8 cellular contexts compared by ENCODE assay signal in the genomic region with DNA sequence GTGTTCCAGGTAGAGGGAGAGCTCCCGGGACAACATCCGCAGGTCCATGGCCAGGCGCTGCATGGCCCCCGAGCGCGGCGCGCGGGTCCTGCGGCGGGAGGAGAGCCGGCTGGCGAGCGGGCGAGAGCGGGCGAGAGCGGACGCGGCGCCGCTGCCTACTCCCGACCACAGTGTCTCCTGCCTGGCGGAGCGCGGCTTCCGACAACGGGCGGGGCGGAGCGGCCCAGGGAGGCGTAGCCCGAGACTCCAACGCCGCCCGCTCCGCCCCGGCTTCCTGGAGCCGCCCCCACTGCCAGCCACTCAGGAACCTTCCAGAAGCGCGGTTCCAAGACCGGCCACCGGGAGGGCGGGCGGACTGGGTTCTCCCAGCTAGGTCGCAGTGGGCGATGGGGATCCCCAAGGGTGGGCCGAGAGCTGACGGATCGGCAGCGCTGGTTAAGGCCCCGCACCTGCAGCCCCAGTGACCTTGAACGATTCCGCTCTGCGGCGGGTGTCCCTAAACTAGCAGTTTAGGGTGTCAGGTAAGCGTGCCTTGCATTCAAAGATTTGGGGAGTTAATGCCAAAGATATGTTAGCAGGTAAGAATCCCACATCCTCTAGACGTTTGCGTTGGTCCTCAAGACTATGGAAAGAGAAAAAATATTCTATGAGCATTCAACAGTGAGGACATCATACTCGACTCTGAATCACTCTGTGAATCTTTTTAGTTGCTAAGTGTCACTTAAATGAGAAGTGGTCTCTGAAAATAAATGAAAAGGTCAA. TPM values are rescaled to one million over a fixed set of nuclear protein-coding genes. Genes with fewer than 3 reads are reported as not detected.
DNase-seq lines count a peak whose midpoint lies in the region; ATAC-seq, FAIRE-seq and TF ChIP-seq lines count a peak whose summit lies in the region.

A gene with protein sequence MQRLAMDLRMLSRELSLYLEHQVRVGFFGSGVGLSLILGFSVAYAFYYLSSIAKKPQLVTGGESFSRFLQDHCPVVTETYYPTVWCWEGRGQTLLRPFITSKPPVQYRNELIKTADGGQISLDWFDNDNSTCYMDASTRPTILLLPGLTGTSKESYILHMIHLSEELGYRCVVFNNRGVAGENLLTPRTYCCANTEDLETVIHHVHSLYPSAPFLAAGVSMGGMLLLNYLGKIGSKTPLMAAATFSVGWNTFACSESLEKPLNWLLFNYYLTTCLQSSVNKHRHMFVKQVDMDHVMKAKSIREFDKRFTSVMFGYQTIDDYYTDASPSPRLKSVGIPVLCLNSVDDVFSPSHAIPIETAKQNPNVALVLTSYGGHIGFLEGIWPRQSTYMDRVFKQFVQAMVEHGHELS (minus strand): TSS at position 172 of the 762 bp plus-strand sequence. CDS start 109 bp downstream, at position 63.

- peaks cover 11% of the 10 kb centered on the region; the same call in 1 of the 2 replicates for H3K27me3 ChIP-seq in HUES48 (ENCODE audit: control insufficient read depth, insufficient read depth, low read length)
- no peaks in the 10 kb centered on the region for H3K27me3 ChIP-seq in OCI-LY1 (ENCODE audit: insufficient read depth, low read length)

- H3K36me3 ChIP-seq in HUES48 (ENCODE audit: control insufficient read depth, insufficient read depth, low read length) (peaks cover 16% of the 10 kb centered on the region), OCI-LY1 (ENCODE audit: insufficient read depth, low read length) (peaks cover 47% of the 10 kb centered on the region), mucosa of descending colon (ENCODE audit: low read depth) (no peaks in the 10 kb centered on the region)

- no peak for TF ChIP-seq CTCF in D721Med (IDR thresholded peaks at IDR 0.05; ENCODE audit: insufficient read depth, missing control alignments)
- peak; percentile 19; the same call in 1 of the 2 replicates for TF ChIP-seq CTCF in OCI-LY1 (IDR thresholded peaks at IDR 0.05; ENCODE audit: low read length)
- TF ChIP-seq CTCF in mucosa of descending colon (IDR thresholded peaks at IDR 0.05) = peak; percentile 52

- intact Hi-C loops in mucosa of descending colon (cut with DNase I, micrococcal nuclease) = no loop called here

- H3K9me2 ChIP-seq in OCI-LY1 (ENCODE audit: low read depth, low read length) = no peaks in the 10 kb centered on the region

- no peak for FAIRE-seq in D721Med (lab: Jason Lieb, UNC)

- DNase-seq in D721Med (ENCODE audit: insufficient read length, low spot score) (peak; percentile 75), epidermal melanocyte (ENCODE audit: insufficient read length, low spot score) (peak; percentile 73), mucosa of descending colon (peak; percentile 96 to 97 (median 97))
- peak; percentile 93 for DNase-seq in activated CD8-positive, alpha-beta memory T cell treated with anti-CD3 and anti-CD28 coated beads, Interleukin-2, amount 50 U/mL, for 48 hours
- peak; percentile 90 for DNase-seq in stimulated activated CD8-positive, alpha-beta memory T cell treated with anti-CD3 and anti-CD28 coated beads, Interleukin-4, amount 100 ng/mL, for 24 hours (ENCODE audit: low read depth)

- peak within 1 kb of the TSS; percentile 88 for H3K27ac ChIP-seq in HUES48 (ENCODE audit: low read depth, low read length)
- peak within 1 kb of the TSS; percentile 95 for H3K27ac ChIP-seq in OCI-LY1 (ENCODE audit: low read depth, low read length, poor library complexity, severe bottlenecking)

- peak within 1 kb of the TSS; percentile 69 for H3K4me3 ChIP-seq in HUES48 (ENCODE audit: low read depth, low read length)
- peak within 1 kb of the TSS; percentile 86 for H3K4me3 ChIP-seq in OCI-LY1 (ENCODE audit: low read depth, low read length, poor library complexity, severe bottlenecking)
- H3K4me3 ChIP-seq in mucosa of descending colon = peak within 1 kb of the TSS; percentile 88

- H3K9me3 ChIP-seq in HUES48 (ENCODE audit: control insufficient read depth, insufficient read depth, low read length) (peaks cover 9% of the 10 kb centered on the region; the same call in 1 of the 2 replicates), OCI-LY1 (ENCODE audit: low read length) (no peaks in the 10 kb centered on the region), mucosa of descending colon (no peaks in the 10 kb centered on the region)

- H3F3A ChIP-seq in OCI-LY1 (ENCODE audit: insufficient read depth, low read length) = no peaks in the 10 kb centered on the region

- H3K79me2 ChIP-seq in OCI-LY1 (ENCODE audit: insufficient read depth, low read length) = peaks cover 20% of the 10 kb centered on the region

- peak; percentile 95 for ATAC-seq in GM21390 (IDR thresholded peaks at IDR 0.05; ENCODE audit: unreplicated experiment)
- ATAC-seq in mucosa of descending colon = peak; percentile 97

- no peaks in the 10 kb centered on the region for H4K20me1 ChIP-seq in OCI-LY1 (ENCODE audit: insufficient read depth, low read length)

- H2AFZ ChIP-seq in OCI-LY1 (ENCODE audit: low read length) = peak within 1 kb of the TSS; percentile 51; the same call in 1 of the 2 replicates

- H3K4me1 ChIP-seq in HUES48 (ENCODE audit: control insufficient read depth, insufficient read depth, low read length) (no peaks in the 10 kb centered on the region), OCI-LY1 (ENCODE audit: insufficient read depth, low read length, severe bottlenecking) (peaks cover 37% of the 10 kb centered on the region), mucosa of descending colon (ENCODE audit: low read depth) (peaks cover 6% of the 10 kb centered on the region)

- H3K9ac ChIP-seq in HUES48 (ENCODE audit: low read depth, low read length) (peak within 1 kb of the TSS; percentile 56), OCI-LY1 (ENCODE audit: low read length) (peak within 1 kb of the TSS; percentile 83)

- peak within 1 kb of the TSS; percentile 94 for H3K4me2 ChIP-seq in OCI-LY1 (ENCODE audit: low read length)

RNA-seq across cellular contexts. Expression of the gene that starts here (rescaled TPM):
- 100 to 1,000 TPM in 2 of 3 donors, 10 to 100 TPM in 1; 82.7 to 160 (median 150) TPM for total RNA-seq in mucosa of descending colon

Comparison
In these comparisons a context has a peak if more than half of its experiments do, and no peak if none do; other contexts are left out.
1. Peak in every context shown above with its lines: DNase-seq, ATAC-seq, H3K4me3 ChIP-seq and H3K27ac ChIP-seq.